9 cellular contexts compared by ENCODE assay signal in the genomic region with DNA sequence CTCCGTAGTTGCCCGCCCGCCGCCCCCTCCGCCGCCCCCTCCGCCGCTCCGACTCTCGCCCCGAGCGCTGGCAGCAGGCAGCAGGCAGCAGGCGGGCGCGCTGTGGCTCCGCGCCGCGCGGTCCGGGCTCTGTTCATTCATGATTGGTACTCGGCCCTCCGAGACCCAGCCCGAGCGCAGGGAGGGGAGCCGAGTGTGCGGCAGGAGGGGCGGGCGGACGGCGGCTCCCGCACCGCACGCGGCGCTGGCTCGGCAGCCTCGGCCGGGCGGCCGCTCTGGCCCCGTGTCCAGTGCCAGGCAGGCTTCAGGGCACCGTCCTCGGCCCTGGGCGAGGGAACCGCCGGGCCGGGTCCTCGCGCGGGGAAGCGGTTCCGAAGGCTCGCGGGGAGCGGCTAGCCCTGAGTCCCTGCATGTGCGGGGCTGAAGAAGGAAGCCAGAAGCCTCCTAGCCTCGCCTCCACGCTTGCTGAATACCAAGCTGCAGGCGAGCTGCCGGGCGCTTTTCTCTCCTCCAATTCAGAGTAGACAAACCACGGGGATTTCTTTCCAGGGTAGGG. TPM values are rescaled to one million over a fixed set of nuclear protein-coding genes. Genes with fewer than 3 reads are reported as not detected.
A peak's percentile ranks its signal among the peaks of the same experiment; 100 is the strongest.
DNase-seq lines count a peak whose midpoint lies in the region; ATAC-seq and TF ChIP-seq lines count a peak whose summit lies in the region.
"Had no signal": no experiment of that assay in that cellular context is flagged by ENCODE, and none has a peak within 500 bp of the region (broad histone marks: within the 10 kb centered on the region; RNA-seq: fewer than 3 reads in every experiment).

A gene (plus strand): TSS at position 51 of the 556 bp plus-strand sequence.

- no peak within 1 kb of the TSS for H3T11ph ChIP-seq in H9 (ENCODE audit: low read length)

- no peak within 1 kb of the TSS for H4K8ac ChIP-seq in H9 (replicated peaks; ENCODE audit: insufficient read length, low read depth, low read length)

- H2BK120ac ChIP-seq in H9 (ENCODE audit: low read depth, low read length, poor library complexity, severe bottlenecking) = no peak within 1 kb of the TSS

- no peaks in the 10 kb centered on the region for H3K36me3 ChIP-seq in adrenal gland (replicated peaks in 1 of 2)
- H3K36me3 ChIP-seq in iPS DF 6.9 (ENCODE audit: control insufficient read depth, insufficient read depth, low read length) = no peaks in the 10 kb centered on the region
- no peaks in the 10 kb centered on the region for H3K36me3 ChIP-seq in sigmoid colon

- no peaks in the 10 kb centered on the region; a peak in 1 of 5 replicates for H3K9me3 Mint-ChIP-seq in H9

- H3K4me1 Mint-ChIP-seq in H9 = peaks cover 15 to 28% of the 10 kb centered on the region in 2 experiments

- no peaks in the 10 kb centered on the region for H3K79me2 ChIP-seq in H9 (ENCODE audit: insufficient read depth, low read length)

- H3K18ac ChIP-seq in H9 (ENCODE audit: insufficient read length, low read depth, low read length) = no peak within 1 kb of the TSS

- H3K27me3 ChIP-seq in H9 (ENCODE audit: insufficient read depth, low read length) (peaks cover 13% of the 10 kb centered on the region; the same call in 1 of the 2 replicates), adrenal gland (peaks cover 12% of the 10 kb centered on the region), iPS DF 6.9 (ENCODE audit: control insufficient read depth, insufficient read depth, low read length) (peaks cover 8% of the 10 kb centered on the region; the same call in 1 of the 2 replicates), sigmoid colon (peaks cover 6 to 40% (median 16%) of the 10 kb centered on the region in 3 donors)

- no peaks in the 10 kb centered on the region for H3K9me3 ChIP-seq in H9 (ENCODE audit: control insufficient read depth, low read depth, low read length)
- no peaks in the 10 kb centered on the region for H3K9me3 ChIP-seq in adrenal gland (replicated peaks in 1 of 3)
- H3K9me3 ChIP-seq in iPS DF 6.9 (ENCODE audit: control insufficient read depth, insufficient read depth, low read length) = no peaks in the 10 kb centered on the region
- H3K9me3 ChIP-seq in sigmoid colon = peaks cover 0 to 3% (median 0%) of the 10 kb centered on the region in 4 donors

- no peak within 1 kb of the TSS for H4K91ac ChIP-seq in H9 (ENCODE audit: insufficient read length, low read depth, low read length)

- peak within 1 kb of the TSS; percentile 52 to 78 for H3K4me3 Mint-ChIP-seq in H9

- no peak within 1 kb of the TSS for H3K27ac ChIP-seq in H9 (ENCODE audit: insufficient read length, low read depth, low read length)
- no peak within 1 kb of the TSS for H3K27ac ChIP-seq in adrenal gland
- no peak within 1 kb of the TSS for H3K27ac ChIP-seq in iPS DF 6.9 (ENCODE audit: low read length)
- no peak within 1 kb of the TSS for H3K27ac ChIP-seq in sigmoid colon

- H3K4me2 ChIP-seq in H9 (ENCODE audit: insufficient read depth, insufficient read length, low read length) = peak within 1 kb of the TSS; percentile 40

- TF ChIP-seq CTCF in H9 (conservative IDR thresholded peaks at IDR 0.05) (no peak), adrenal gland (IDR thresholded peaks at IDR 0.05) (no peak), sigmoid colon (IDR thresholded peaks at IDR 0.05) (no peak)

- no peaks in the 10 kb centered on the region for H4K20me1 ChIP-seq in H9 (ENCODE audit: control insufficient read depth, insufficient read depth, insufficient read length)

- TF ChIP-seq POLR2A in adrenal gland (IDR thresholded peaks at IDR 0.05) = no peak
- no peak for TF ChIP-seq POLR2A in sigmoid colon (IDR thresholded peaks at IDR 0.05)

- H2BK12ac ChIP-seq in H9 (ENCODE audit: insufficient read length, low read depth, low read length) = no peak within 1 kb of the TSS

- H3K27ac Mint-ChIP-seq in H9 = no peak within 1 kb of the TSS

- peak within 1 kb of the TSS in 1 of 4 donors; percentile 54 for H3K4me3 ChIP-seq in adrenal gland
- H3K4me3 ChIP-seq in iPS DF 6.9 (ENCODE audit: low read length) = peak within 1 kb of the TSS; percentile 34
- peak within 1 kb of the TSS in 3 of 4 donors; percentile 31 to 44 (median 41) for H3K4me3 ChIP-seq in sigmoid colon

- no peaks in the 10 kb centered on the region for H3K79me1 ChIP-seq in H9 (ENCODE audit: insufficient read depth, low read depth, low read length, poor library complexity, severe bottlenecking)

- no peak within 1 kb of the TSS for H2AK5ac ChIP-seq in H9 (ENCODE audit: insufficient read length, low read length)

- H2AFZ ChIP-seq in H9 (ENCODE audit: low read length) = no peak within 1 kb of the TSS

- H3K14ac ChIP-seq in H9 (ENCODE audit: insufficient read depth, low read length) = peak within 1 kb of the TSS; percentile 77

- H2BK20ac ChIP-seq in H9 (ENCODE audit: low read depth, low read length, poor library complexity, severe bottlenecking) = no peak within 1 kb of the TSS

- peaks cover 52% of the 10 kb centered on the region for H3K27me3 Mint-ChIP-seq in H9 (ENCODE audit: low read depth)

- no peaks in the 10 kb centered on the region for H3K23me2 ChIP-seq in H9 (ENCODE audit: insufficient read length, low read depth, low read length, poor library complexity, severe bottlenecking)

- no peak within 1 kb of the TSS for H3K4ac ChIP-seq in H9 (ENCODE audit: low read depth, low read length)

- no peaks in the 10 kb centered on the region for H3K36me3 Mint-ChIP-seq in H9 (ENCODE audit: insufficient read depth in 1 of 3, low read depth in 3 of 3)

- H3K56ac ChIP-seq in H9 (ENCODE audit: insufficient read length, low read depth, low read length) = no peak within 1 kb of the TSS

- no peak within 1 kb of the TSS for H3K23ac ChIP-seq in H9 (ENCODE audit: insufficient read length, low read depth, low read length)

- no peak for TF ChIP-seq EP300 in sigmoid colon (IDR thresholded peaks at IDR 0.05)

- H3K9ac ChIP-seq in H9 (ENCODE audit: extremely low read depth, insufficient read length, low read length) = no peak within 1 kb of the TSS

- H2BK15ac ChIP-seq in H9 (ENCODE audit: low read depth, low read length) = no peak within 1 kb of the TSS

- ATAC-seq in GM19351 (IDR thresholded peaks at IDR 0.05; ENCODE audit: unreplicated experiment) = no peak
- ATAC-seq in GM19455 (IDR thresholded peaks at IDR 0.05; ENCODE audit: unreplicated experiment) = no peak

- WGBS in H9 (ENCODE audit: extremely low coverage, insufficient read length, low lambda C conversion rate) = no CpG with 5 or more reads among the region's 63 CpGs
- WGBS in adrenal gland, 4 donors = 2 to 3% (median 3%) methylated on average over 14 to 63 of the region's 63 CpGs; no CpG with 5 or more reads in 1 of the 4 donors
- WGBS in iPS DF 6.9 (ENCODE audit: insufficient coverage, insufficient read length) = no CpG with 5 or more reads among the region's 63 CpGs
- WGBS in sigmoid colon, 2 donors = 2 to 12% methylated on average over 63 of the region's 63 CpGs

- H2BK5ac ChIP-seq in H9 (ENCODE audit: insufficient read length, low read length) = no peak within 1 kb of the TSS

- no peak within 1 kb of the TSS for H4K5ac ChIP-seq in H9 (ENCODE audit: insufficient read length, low read depth, low read length)

- intact Hi-C loops in adrenal gland (cut with DNase I) (no loop called here), sigmoid colon (cut with DNase I) (no loop called here)

- DNase-seq in H9 (peak; percentile 62), adrenal gland (peak in 5 of 7 donors; percentile 30 to 67 (median 37)), iPS DF 6.9 (ENCODE audit: low read depth, low spot score) (no peak), sigmoid colon (no peak), amniotic stem cell (lab: John Stamatoyannopoulos, UW) (no peak), NCI-H1930 (lab: John Stamatoyannopoulos, UW) (no peak)

- H3K4me1 ChIP-seq in H9 (ENCODE audit: insufficient read depth, low read length) = no peaks in the 10 kb centered on the region
- peaks cover 0 to 5% of the 10 kb centered on the region in 2 donors for H3K4me1 ChIP-seq in adrenal gland (replicated peaks in 1 of 2)
- peaks cover 3% of the 10 kb centered on the region for H3K4me1 ChIP-seq in iPS DF 6.9 (ENCODE audit: control insufficient read depth, insufficient read depth, low read length)
- peaks cover 0 to 10% (median 8%) of the 10 kb centered on the region in 4 donors for H3K4me1 ChIP-seq in sigmoid colon

RNA-seq across cellular contexts. Expression of the gene that starts here (rescaled TPM):
- total RNA-seq in H9 (2021) (0.24 and 0.63 TPM in 2 replicates), adrenal gland (1 to 10 TPM in 4 of 8 donors, under 1 TPM in 3, not detected in 1; 0.14 to 2.4 (median 1.0) TPM), sigmoid colon (1 to 10 TPM in 3 of 4 donors, under 1 TPM in 1; 0.49 to 2.8 (median 1.3) TPM)
- polyA plus RNA-seq in adrenal gland (10 to 100 TPM in 1 of 3 donors, 1 to 10 TPM in 2; 1.2 to 12.6 (median 3.7) TPM), sigmoid colon (under 1 TPM in 1 of 3 donors, not detected in 2; 0.28 TPM)
- polyA plus RNA-seq: aorta had no signal

Comparison
In these comparisons a context has a peak if more than half of its experiments do, and no peak if none do; other contexts are left out.
1. Peak in DNase-seq and H3K4me2 ChIP-seq in H9; RNA of the gene not detected or under 1 TPM.
2. DNase-seq: peak in adrenal gland (5 of 7); none in iPS DF 6.9 (single experiment), sigmoid colon (single experiment), amniotic stem cell (single experiment) and NCI-H1930 (0 of 2).